10 cellular contexts compared by ENCODE assay signal in genomic region chr3:152307829-152308474, GRCh38. TPM values are rescaled to one million over a fixed set of nuclear protein-coding genes. Genes with fewer than 3 reads are reported as not detected.
DNase-seq lines count a peak whose midpoint lies in the region; ATAC-seq and TF ChIP-seq lines count a peak whose summit lies in the region.
"Had no signal": no experiment of that assay in that cellular context is flagged by ENCODE, and none has a peak within 500 bp of the region (broad histone marks: within the 10 kb centered on the region; RNA-seq: fewer than 3 reads in every experiment).

No MANE protein-coding gene starts in this region.

- H3K27ac ChIP-seq in 22Rv1 (peak overlapping the region; percentile 86), colonic mucosa (peak overlapping the region; percentile 78), muscle layer of duodenum (ENCODE audit: low read length) (peak overlapping the region; percentile 62)
- H3K27ac ChIP-seq: C4-2B had no signal

- H3K9ac ChIP-seq in colonic mucosa (ENCODE audit: low read depth in 2 of 2, low read length in 2 of 2): peak overlapping the region in 1 of 2 donors; percentile 42

- intact Hi-C loops in colonic mucosa (cut with DNase I): loop anchor here (5.0 kb wide), 1 partner anchor 36 kb away; no protein-coding TSS in a partner anchor

- peaks cover 17% of the 10 kb centered on the region for H3K4me1 ChIP-seq in colonic mucosa
- peaks cover 17 to 58% of the 10 kb centered on the region in 2 donors for H3K4me1 ChIP-seq in muscle layer of duodenum (ENCODE audit: control insufficient read depth in 1 of 2, insufficient read depth in 2 of 2, low read length in 2 of 2)

- peak; percentile 49 for ATAC-seq in HG02981 (IDR thresholded peaks at IDR 0.05; ENCODE audit: unreplicated experiment)
- no peak for ATAC-seq in HG03457 (IDR thresholded peaks at IDR 0.05; ENCODE audit: unreplicated experiment)
- ATAC-seq in GM19395 (IDR thresholded peaks at IDR 0.05; ENCODE audit: unreplicated experiment): no peak

- H3K27me3 ChIP-seq in colonic mucosa (no peaks in the 10 kb centered on the region), muscle layer of duodenum (ENCODE audit: low read depth, low read length) (no peaks in the 10 kb centered on the region)

- DNase-seq in colonic mucosa: peak; percentile 38
- DNase-seq in nucleus accumbens (lab: John Stamatoyannopoulos, UW): no peak
- DNase-seq in superior temporal gyrus (ENCODE audit: extremely low spot score): no peak
- DNase-seq: Kasumi-1 had no signal

- TF ChIP-seq CTCF in 22Rv1 (IDR thresholded peaks at IDR 0.05) (no peak), colonic mucosa (IDR thresholded peaks at IDR 0.05) (no peak)

- H3K9me3 ChIP-seq in colonic mucosa (no peaks in the 10 kb centered on the region), muscle layer of duodenum (ENCODE audit: control insufficient read depth in 1 of 2, low read length in 2 of 2) (no peaks in the 10 kb centered on the region)

- H3K4me3 ChIP-seq in colonic mucosa (no peak overlapping the region), muscle layer of duodenum (ENCODE audit: low read depth in 1 of 2, low read length in 2 of 2) (no peak overlapping the region)

- no peaks in the 10 kb centered on the region for H3K36me3 ChIP-seq in colonic mucosa
- no peaks in the 10 kb centered on the region for H3K36me3 ChIP-seq in muscle layer of duodenum (ENCODE audit: control insufficient read depth in 1 of 2, insufficient read depth in 2 of 2, low read length in 2 of 2)

RNA-seq across cellular contexts. Expression of gene MBNL1, which starts 39.2 kb away (rescaled TPM):
- 100 to 1,000 TPM; 149 to 191 TPM for total RNA-seq in colonic mucosa
